ENCODE assay signal across 12 cellular contexts in the genomic region with DNA sequence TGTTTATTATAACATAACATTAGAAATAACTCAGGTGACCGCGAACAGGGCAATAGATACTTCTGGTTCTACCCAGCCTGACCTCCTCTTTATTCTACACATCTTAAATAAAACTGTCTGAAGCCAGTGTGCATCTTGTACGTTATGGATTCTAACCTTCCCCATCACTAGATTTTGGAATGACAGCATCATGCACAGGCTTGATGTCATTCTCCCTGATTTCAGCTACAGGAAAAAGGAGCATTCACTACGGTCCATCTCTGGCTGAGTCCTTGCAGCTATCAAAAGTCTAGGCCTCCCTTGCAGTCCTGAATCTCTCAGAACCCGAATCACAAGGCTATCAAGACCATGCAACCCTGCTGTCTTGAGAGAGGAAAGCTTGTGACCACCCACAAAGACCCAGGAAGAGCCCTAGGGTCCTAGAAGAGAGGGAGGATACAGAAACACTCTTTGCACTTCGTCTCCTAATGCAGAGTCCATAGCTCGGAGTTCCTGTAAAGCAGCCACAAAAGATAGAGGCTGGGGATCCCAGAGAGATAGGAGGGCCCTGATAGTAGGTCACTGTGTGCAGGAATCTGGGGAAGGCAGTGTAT. TPM values are rescaled to one million over a fixed set of nuclear protein-coding genes. Genes with fewer than 3 reads are reported as not detected.
DNase-seq lines count a peak whose midpoint lies in the region; ATAC-seq, FAIRE-seq and TF ChIP-seq lines count a peak whose summit lies in the region.
"Had no signal": no experiment of that assay in that cellular context is flagged by ENCODE, and none has a peak within 500 bp of the region (broad histone marks: within the 10 kb centered on the region; RNA-seq: fewer than 3 reads in every experiment).

No MANE protein-coding gene starts in this region.

- H3K27me3 ChIP-seq in GM06990 (replicated peaks; ENCODE audit: control insufficient read depth, insufficient read depth, low read length) (no peaks in the 10 kb centered on the region), GM23338 (ENCODE audit: insufficient read depth) (no peaks in the 10 kb centered on the region), colonic mucosa (no peaks in the 10 kb centered on the region), small intestine (ENCODE audit: control insufficient read depth in 2 of 2, insufficient read depth in 2 of 2, low read length in 2 of 2) (no peaks in the 10 kb centered on the region)

- H3K9me3 Mint-ChIP-seq in GM23338: no peaks in the 10 kb centered on the region

- ATAC-seq in GM23338 (no peak), GM18519 (IDR thresholded peaks at IDR 0.05; ENCODE audit: low FRiP score, unreplicated experiment) (no peak), GM18873 (IDR thresholded peaks at IDR 0.05; ENCODE audit: low FRiP score, unreplicated experiment) (no peak)

- TF ChIP-seq CTCF in GM06990 (IDR thresholded peaks at IDR 0.05; ENCODE audit: insufficient read depth, low read length, poor library complexity, severe bottlenecking) (no peak), GM23338 (conservative IDR thresholded peaks at IDR 0.05; ENCODE audit: low read depth in 2 of 2) (no peak), colonic mucosa (IDR thresholded peaks at IDR 0.05) (no peak), GM10248 (IDR thresholded peaks at IDR 0.05; ENCODE audit: control extremely low read depth, extremely low read depth, low read depth, missing control alignments) (no peak)

- 0 out of 2 replicates have a peak overlapping the region, but pooled peaks have one; percentile 53 for H2AFZ ChIP-seq in GM23338

- no peaks in the 10 kb centered on the region for H3K9me3 ChIP-seq in colonic mucosa
- no peaks in the 10 kb centered on the region for H3K9me3 ChIP-seq in small intestine (ENCODE audit: control insufficient read depth, low read depth)

- H3K4me2 ChIP-seq in GM23338: no peak overlapping the region

- no peak for DNase-seq in GM06990 (ENCODE audit: extremely low read depth, insufficient read length)
- DNase-seq in GM23338 (ENCODE audit: low spot score): no peak
- no peak for DNase-seq in colonic mucosa
- DNase-seq in small intestine: no peak
- DNase-seq in GM10248 (ENCODE audit: extremely low spot score): no peak
- DNase-seq: cerebellar nuclear complex, DMS153, NCI-H1436, T-helper 9 cell had no signal

- H3K36me3 ChIP-seq in GM06990 (ENCODE audit: control insufficient read depth, insufficient read depth, low read length) (peaks cover 13% of the 10 kb centered on the region), GM23338 (ENCODE audit: insufficient read depth) (no peaks in the 10 kb centered on the region), colonic mucosa (no peaks in the 10 kb centered on the region), small intestine (ENCODE audit: control insufficient read depth in 2 of 2, insufficient read depth in 2 of 2, low read length in 2 of 2) (peaks cover 0 to 2% of the 10 kb centered on the region in 2 donors)

- H3K79me2 ChIP-seq in GM23338 (replicated peaks; ENCODE audit: insufficient read depth): no peaks in the 10 kb centered on the region

- H3K4me1 ChIP-seq in GM23338 (ENCODE audit: insufficient read depth) (no peaks in the 10 kb centered on the region), colonic mucosa (no peaks in the 10 kb centered on the region), small intestine (ENCODE audit: control insufficient read depth in 2 of 2, insufficient read depth in 1 of 2, low read depth in 1 of 2, low read length in 1 of 2) (peaks cover 0 to 2% of the 10 kb centered on the region in 2 donors)

- peaks cover 5% of the 10 kb centered on the region for H3K4me1 Mint-ChIP-seq in GM23338

- intact Hi-C loops in colonic mucosa (cut with DNase I): no loop called here

- peak overlapping the region; percentile 36 to 46 for H3K9ac ChIP-seq in colonic mucosa (ENCODE audit: low read depth in 2 of 2, low read length in 2 of 2)

- no peak overlapping the region for H3K27ac Mint-ChIP-seq in GM23338
- H3K27ac Mint-ChIP-seq: progenitor cell of endocrine pancreas had no signal

- CTCF ChIA-PET in GM10248 (lab: Yijun Ruan, JAX): interaction anchor here (1.0 to 2.8 kb wide), 13 partner anchors 9 to 234 kb away, joined by 3 to 20 read pairs (median 5); a partner anchor contains a TSS

- H3K27ac ChIP-seq in GM23338 (ENCODE audit: low read depth) (no peak overlapping the region), colonic mucosa (peak overlapping the region; percentile 24), small intestine (ENCODE audit: low read depth in 1 of 2, low read length in 1 of 2) (peak overlapping the region in 1 of 2 donors; percentile 57)

- WGBS in small intestine, 3 donors: 54 to 77% (median 55%) methylated on average over 7 of the region's 7 CpGs

- H3F3A ChIP-seq in GM23338 (replicated peaks; ENCODE audit: low read depth): no peaks in the 10 kb centered on the region

- H3K4me3 Mint-ChIP-seq in GM23338: no peak overlapping the region

- H3K36me3 Mint-ChIP-seq in GM23338 (ENCODE audit: low read depth): no peaks in the 10 kb centered on the region; the same call in 2 of the 3 replicates

- H3K4me3 ChIP-seq in GM06990 (replicated peaks; ENCODE audit: low read depth, low read length) (peak overlapping the region; percentile 78), GM23338 (no peak overlapping the region), colonic mucosa (peak overlapping the region; percentile 8), small intestine (ENCODE audit: low read depth in 1 of 2, low read length in 2 of 2) (peak overlapping the region; percentile 4 to 34)

- H3K9me2 ChIP-seq in GM23338 (ENCODE audit: insufficient read depth): no peaks in the 10 kb centered on the region

- H3K27me3 Mint-ChIP-seq in GM23338 (ENCODE audit: insufficient read depth, low read depth, poor library complexity): no peaks in the 10 kb centered on the region

- no peak for FAIRE-seq in small intestine (lab: Jason Lieb, UNC)

- POLR2A ChIA-PET in GM10248 (lab: Yijun Ruan, JAX): interaction anchor here (0.7 to 1.4 kb wide), 6 partner anchors 10 to 199 kb away, joined by 3 to 7 read pairs (median 4); a partner anchor contains a TSS

- H4K20me1 ChIP-seq in GM23338 (replicated peaks; ENCODE audit: insufficient read depth): no peaks in the 10 kb centered on the region

TF ChIP-seq in GM23338, 12 proteins besides CTCF, POLR2A, EP300 and RAD21 (continues in another document):
- no peak for TF ChIP-seq JUNB (IDR thresholded peaks at IDR 0.05; ENCODE audit: unreplicated experiment)
- no peak for TF ChIP-seq POLR2AphosphoS5 (IDR thresholded peaks at IDR 0.05; ENCODE audit: low read depth)
- no peak for TF ChIP-seq CREB1 (CRISPR knock-in tag; IDR thresholded peaks at IDR 0.05; ENCODE audit: low read depth)
- TF ChIP-seq EZH2phosphoT487 (IDR thresholded peaks at IDR 0.05; ENCODE audit: unreplicated experiment): no peak
- no peak for TF ChIP-seq STAT1 (IDR thresholded peaks at IDR 0.05; ENCODE audit: unreplicated experiment)
- TF ChIP-seq, protein P1, sequence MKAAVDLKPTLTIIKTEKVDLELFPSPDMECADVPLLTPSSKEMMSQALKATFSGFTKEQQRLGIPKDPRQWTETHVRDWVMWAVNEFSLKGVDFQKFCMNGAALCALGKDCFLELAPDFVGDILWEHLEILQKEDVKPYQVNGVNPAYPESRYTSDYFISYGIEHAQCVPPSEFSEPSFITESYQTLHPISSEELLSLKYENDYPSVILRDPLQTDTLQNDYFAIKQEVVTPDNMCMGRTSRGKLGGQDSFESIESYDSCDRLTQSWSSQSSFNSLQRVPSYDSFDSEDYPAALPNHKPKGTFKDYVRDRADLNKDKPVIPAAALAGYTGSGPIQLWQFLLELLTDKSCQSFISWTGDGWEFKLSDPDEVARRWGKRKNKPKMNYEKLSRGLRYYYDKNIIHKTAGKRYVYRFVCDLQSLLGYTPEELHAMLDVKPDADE (IDR thresholded peaks at IDR 0.05): no peak
- TF ChIP-seq ZNF331 (CRISPR knock-in tag; IDR thresholded peaks at IDR 0.05; ENCODE audit: low read depth): no peak
- TF ChIP-seq ZNF114 (CRISPR knock-in tag; IDR thresholded peaks at IDR 0.05): no peak

RNA-seq across cellular contexts. Expression of a gene that starts 0.8 kb away (rescaled TPM):
- total RNA-seq in GM23338 (2014; rRNA removed; shearing (Covaris generic)): 6.6 and 6.9 TPM in 2 replicates
- 3.9 and 4.1 TPM in 2 replicates for polyA plus RNA-seq in GM23338 (2016; fragmentation: Nextera tagmentation; extraction: Ambion mirVana)
- 10 to 100 TPM; 18.7 to 58.7 TPM for total RNA-seq in colonic mucosa
- 10 to 100 TPM in 2 of 3 donors, 1 to 10 TPM in 1; 9.4 to 86.7 (median 32.1) TPM for polyA plus RNA-seq in small intestine

RNA-seq across cellular contexts. Expression of a gene that starts 3.2 kb away (rescaled TPM):
- total RNA-seq in GM23338 (2014; rRNA removed; shearing (Covaris generic)): 32.1 and 37.6 TPM in 2 replicates
- 19.8 and 22.0 TPM in 2 replicates for polyA plus RNA-seq in GM23338 (2016; fragmentation: Nextera tagmentation; extraction: Ambion mirVana)
- 10 to 100 TPM; 21.3 to 53.5 TPM for total RNA-seq in colonic mucosa
- polyA plus RNA-seq in small intestine: 100 to 1,000 TPM in 1 of 3 donors, 10 to 100 TPM in 2; 14.3 to 150 (median 66.8) TPM
